Comparison of ENCODE assay signal across 11 cellular contexts in the genomic region with DNA sequence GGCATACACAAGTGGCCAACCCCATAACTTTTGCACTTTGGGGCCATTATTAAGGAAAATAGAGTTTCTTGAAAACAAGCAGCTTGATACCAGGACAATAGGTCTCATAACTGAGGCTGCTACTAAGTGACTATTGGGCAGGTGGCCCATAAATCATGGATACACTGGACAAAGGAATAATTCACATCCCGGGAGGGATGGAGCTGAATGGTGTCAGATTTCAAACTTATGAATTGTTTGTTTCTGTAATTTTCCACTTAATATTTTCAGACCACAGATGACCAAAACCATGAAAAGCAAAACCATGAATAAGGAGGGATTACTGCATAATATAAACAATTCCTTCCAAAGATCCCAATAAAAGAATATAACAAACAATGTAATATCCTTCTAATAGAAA.
DNase-seq lines count a peak whose midpoint lies in the region; ATAC-seq and TF ChIP-seq lines count a peak whose summit lies in the region.
"Had no signal": no experiment of that assay in that cellular context is flagged by ENCODE, and none has a peak within 500 bp of the region (broad histone marks: within the 10 kb centered on the region; RNA-seq: fewer than 3 reads in every experiment).

No MANE protein-coding gene starts in this region.

- ATAC-seq in GM19324 (IDR thresholded peaks at IDR 0.05; ENCODE audit: low FRiP score, unreplicated experiment): no peak
- no peak for ATAC-seq in GM19463 (IDR thresholded peaks at IDR 0.05; ENCODE audit: unreplicated experiment)
- ATAC-seq in HG02759 (IDR thresholded peaks at IDR 0.05; ENCODE audit: unreplicated experiment): no peak
- ATAC-seq: sciatic nerve, upper lobe of right lung had no signal

- no peak for TF ChIP-seq CTCF in transverse colon (IDR thresholded peaks at IDR 0.05)

- in situ Hi-C loops in transverse colon (cut with MboI; ENCODE audit: low pct_ligation_motif_present in 1 of 4, low pct_unique_long_range_greater_than_20kb in 1 of 4, low sequenced_read_pairs in 3 of 4): no loop called here

- H3K27me3 ChIP-seq in adipocyte (replicated peaks; ENCODE audit: control insufficient read depth, insufficient read depth, low read length) (no peaks in the 10 kb centered on the region), transverse colon (no peaks in the 10 kb centered on the region)
- H3K27me3 ChIP-seq: BLaER1, upper lobe of right lung had no signal

- WGBS in transverse colon (ENCODE audit: low coverage in 1 of 2), 2 donors: 50 to 64% methylated on average over 1 of the region's 1 CpG

- H3K4me1 ChIP-seq in adipocyte (ENCODE audit: control insufficient read depth, insufficient read depth, low read length) (peaks cover 32% of the 10 kb centered on the region), transverse colon (no peaks in the 10 kb centered on the region)
- H3K4me1 ChIP-seq: BLaER1, upper lobe of right lung had no signal

- intact Hi-C loops in transverse colon (cut with DNase I; ENCODE audit: low total_unique reads): no loop called here

- no peak for TF ChIP-seq POLR2A in transverse colon (IDR thresholded peaks at IDR 0.05)

- H3K9ac ChIP-seq in adipocyte (ENCODE audit: low read length): no peak overlapping the region
- H3K9ac ChIP-seq: BLaER1 had no signal

- peak; percentile 23 for DNase-seq in EH (ENCODE audit: low read depth)
- DNase-seq in NCI-H146 (lab: John Stamatoyannopoulos, UW): peak; percentile 68
- peak; percentile 27 for DNase-seq in adipocyte (ENCODE audit: low read depth)
- peak; percentile 63 for DNase-seq in inferior parietal cortex (ENCODE audit: extremely low spot score)
- DNase-seq in transverse colon: no peak
- DNase-seq: upper lobe of right lung had no signal

- H3K4me3 ChIP-seq in adipocyte (ENCODE audit: low read length): no peak overlapping the region
- H3K4me3 ChIP-seq in transverse colon: no peak overlapping the region
- H3K4me3 ChIP-seq: BLaER1, upper lobe of right lung had no signal

- no peaks in the 10 kb centered on the region for H3K9me3 ChIP-seq in adipocyte (ENCODE audit: control insufficient read depth, low read length)
- no peaks in the 10 kb centered on the region for H3K9me3 ChIP-seq in transverse colon
- H3K9me3 ChIP-seq: BLaER1, upper lobe of right lung had no signal

- no peak for TF ChIP-seq EP300 in transverse colon (IDR thresholded peaks at IDR 0.05; ENCODE audit: low read depth)

- peaks cover 13% of the 10 kb centered on the region for H3K36me3 ChIP-seq in adipocyte (ENCODE audit: control insufficient read depth, insufficient read depth, low read length, severe bottlenecking)
- H3K36me3 ChIP-seq in transverse colon: peaks cover 0 to 15% (median 0%) of the 10 kb centered on the region in 4 donors

- H3K27ac ChIP-seq in transverse colon: no peak overlapping the region
- H3K27ac ChIP-seq: BLaER1, upper lobe of right lung had no signal
